Comparison of ENCODE assay signal across 2 cellular contexts in the genomic region with DNA sequence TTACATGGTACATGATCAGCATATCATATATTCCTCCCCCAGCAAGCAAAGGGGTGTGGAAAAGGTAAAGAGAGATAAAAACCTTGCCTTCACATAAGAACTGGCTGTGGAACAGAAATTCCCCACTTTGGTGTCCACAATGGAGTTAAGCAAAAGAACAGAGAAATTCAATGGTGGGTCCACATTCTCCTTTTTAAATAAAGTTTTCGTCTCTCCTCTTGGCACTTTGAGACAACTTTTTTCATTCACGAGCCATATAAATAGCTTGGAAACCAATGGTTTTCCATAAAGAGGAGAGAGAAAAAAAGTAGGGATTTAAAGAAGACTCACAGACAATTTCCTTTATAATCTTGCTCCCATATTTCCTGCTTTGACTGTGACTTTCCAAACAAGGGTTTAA.
TF ChIP-seq lines count a peak whose summit lies in the region.

No MANE protein-coding gene starts in this region.

TF ChIP-seq in SK-N-SH, 30 proteins besides CTCF, POLR2A, EP300 and RAD21 (continued from another document):
- TF ChIP-seq, protein P1, sequence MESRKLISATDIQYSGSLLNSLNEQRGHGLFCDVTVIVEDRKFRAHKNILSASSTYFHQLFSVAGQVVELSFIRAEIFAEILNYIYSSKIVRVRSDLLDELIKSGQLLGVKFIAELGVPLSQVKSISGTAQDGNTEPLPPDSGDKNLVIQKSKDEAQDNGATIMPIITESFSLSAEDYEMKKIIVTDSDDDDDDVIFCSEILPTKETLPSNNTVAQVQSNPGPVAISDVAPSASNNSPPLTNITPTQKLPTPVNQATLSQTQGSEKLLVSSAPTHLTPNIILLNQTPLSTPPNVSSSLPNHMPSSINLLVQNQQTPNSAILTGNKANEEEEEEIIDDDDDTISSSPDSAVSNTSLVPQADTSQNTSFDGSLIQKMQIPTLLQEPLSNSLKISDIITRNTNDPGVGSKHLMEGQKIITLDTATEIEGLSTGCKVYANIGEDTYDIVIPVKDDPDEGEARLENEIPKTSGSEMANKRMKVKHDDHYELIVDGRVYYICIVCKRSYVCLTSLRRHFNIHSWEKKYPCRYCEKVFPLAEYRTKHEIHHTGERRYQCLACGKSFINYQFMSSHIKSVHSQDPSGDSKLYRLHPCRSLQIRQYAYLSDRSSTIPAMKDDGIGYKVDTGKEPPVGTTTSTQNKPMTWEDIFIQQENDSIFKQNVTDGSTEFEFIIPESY (IDR thresholded peaks at IDR 0.05; ENCODE audit: borderline replicate concordance, low read depth): no peak
- TF ChIP-seq NRF1 (IDR thresholded peaks at IDR 0.05; ENCODE audit: low read depth, low read length): no peak
- no peak for TF ChIP-seq TEAD4 (IDR thresholded peaks at IDR 0.05; ENCODE audit: borderline replicate concordance, insufficient read depth)
- TF ChIP-seq FOXM1 (IDR thresholded peaks at IDR 0.05; ENCODE audit: low read depth): no peak
- TF ChIP-seq JUND (IDR thresholded peaks at IDR 0.05): no peak
- TF ChIP-seq ELF1 (IDR thresholded peaks at IDR 0.05): no peak
- no peak for TF ChIP-seq GATA2 (CRISPR knock-in tag; IDR thresholded peaks at IDR 0.05)
- no peak for TF ChIP-seq EZH2phosphoT487 (IDR thresholded peaks at IDR 0.05; ENCODE audit: borderline replicate concordance, low read depth)
- no peak for TF ChIP-seq RFX5 (IDR thresholded peaks at IDR 0.05; ENCODE audit: low read length)
- TF ChIP-seq MAX (IDR thresholded peaks at IDR 0.05; ENCODE audit: low read depth): no peak
- no peak for TF ChIP-seq FOXJ3 (CRISPR knock-in tag; IDR thresholded peaks at IDR 0.05)

TF ChIP-seq in SK-N-SH treated with all-trans-retinoic acid at 6 μM for 48 hours, 23 proteins besides CTCF, POLR2A, EP300 and RAD21 (continued from another document):
- TF ChIP-seq, protein P2, sequence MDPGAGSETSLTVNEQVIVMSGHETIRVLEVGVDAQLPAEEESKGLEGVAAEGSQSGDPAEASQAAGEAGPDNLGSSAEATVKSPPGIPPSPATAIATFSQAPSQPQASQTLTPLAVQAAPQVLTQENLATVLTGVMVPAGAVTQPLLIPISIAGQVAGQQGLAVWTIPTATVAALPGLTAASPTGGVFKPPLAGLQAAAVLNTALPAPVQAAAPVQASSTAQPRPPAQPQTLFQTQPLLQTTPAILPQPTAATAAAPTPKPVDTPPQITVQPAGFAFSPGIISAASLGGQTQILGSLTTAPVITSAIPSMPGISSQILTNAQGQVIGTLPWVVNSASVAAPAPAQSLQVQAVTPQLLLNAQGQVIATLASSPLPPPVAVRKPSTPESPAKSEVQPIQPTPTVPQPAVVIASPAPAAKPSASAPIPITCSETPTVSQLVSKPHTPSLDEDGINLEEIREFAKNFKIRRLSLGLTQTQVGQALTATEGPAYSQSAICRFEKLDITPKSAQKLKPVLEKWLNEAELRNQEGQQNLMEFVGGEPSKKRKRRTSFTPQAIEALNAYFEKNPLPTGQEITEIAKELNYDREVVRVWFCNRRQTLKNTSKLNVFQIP (CRISPR knock-in tag; IDR thresholded peaks at IDR 0.05; ENCODE audit: borderline replicate concordance, low read depth): no peak
- TF ChIP-seq ZC3H10 (CRISPR knock-in tag; IDR thresholded peaks at IDR 0.05) (no peak), ZNF70 (CRISPR knock-in tag; IDR thresholded peaks at IDR 0.05) (no peak), ZFP3 (CRISPR knock-in tag; IDR thresholded peaks at IDR 0.05) (no peak), ZFP30 (CRISPR knock-in tag; IDR thresholded peaks at IDR 0.05) (no peak), TCF4 (CRISPR knock-in tag; IDR thresholded peaks at IDR 0.05; ENCODE audit: borderline replicate concordance) (no peak), TSHZ2 (CRISPR knock-in tag; IDR thresholded peaks at IDR 0.05) (no peak), GLIS3 (CRISPR knock-in tag; IDR thresholded peaks at IDR 0.05) (no peak), RARB (CRISPR knock-in tag; IDR thresholded peaks at IDR 0.05) (no peak), CSDC2 (CRISPR knock-in tag; IDR thresholded peaks at IDR 0.05) (no peak)
